Comparison of ENCODE assay signal across 21 cellular contexts in genomic region chr1:109767596-109768334, GRCh38. TPM values are rescaled to one million over a fixed set of nuclear protein-coding genes. Genes with fewer than 3 reads are reported as not detected.
A peak's percentile ranks its signal among the peaks of the same experiment; 100 is the strongest.
DNase-seq lines count a peak whose midpoint lies in the region; ATAC-seq and TF ChIP-seq lines count a peak whose summit lies in the region.
"Had no signal": no experiment of that assay in that cellular context is flagged by ENCODE, and none has a peak within 500 bp of the region (broad histone marks: within the 10 kb centered on the region; RNA-seq: fewer than 3 reads in every experiment).

No MANE protein-coding gene starts in this region.

- DNase-seq in Right ventricle myocardium inferior (ENCODE audit: missing footprints) = peak; percentile 17
- no peak for DNase-seq in right atrium auricular region (ENCODE audit: low spot score)
- peak in 3 of 5 donors; percentile 6 to 21 (median 9) for DNase-seq in heart left ventricle
- peak; percentile 24 to 42 (median 31) for DNase-seq in ovary
- no peak for DNase-seq in RPMI8226
- no peak for DNase-seq in H7
- no peak for DNase-seq in mesenchymal stem cell
- DNase-seq: activated CD8-positive, alpha-beta T cell treated with anti-CD3 and anti-CD28 coated beads for 36 hours; DND-41; NCI-H1048; NCI-H2107; NCI-H748 treated with DMSO at 0.1 percent for 48 hours; stimulated activated naive CD4-positive, alpha-beta T cell treated with Interleukin-2 at 50 U/mL for 16 hours had no signal

- H3K4me1 ChIP-seq in right atrium auricular region = peaks cover 0 to 16% of the 10 kb centered on the region in 2 donors
- peaks cover 0 to 25% (median 5%) of the 10 kb centered on the region in 12 donors for H3K4me1 ChIP-seq in heart left ventricle
- no peaks in the 10 kb centered on the region for H3K4me1 ChIP-seq in ovary (ENCODE audit: insufficient read depth)
- peaks cover 6% of the 10 kb centered on the region for H3K4me1 ChIP-seq in mesenchymal stem cell (ENCODE audit: control insufficient read depth, insufficient read depth, low read depth, low read length)

- no peak overlapping the region for H2BK120ac ChIP-seq in mesenchymal stem cell (ENCODE audit: low read depth, low read length)

- TF ChIP-seq POLR2A in heart left ventricle (IDR thresholded peaks at IDR 0.05) (no peak), ovary (IDR thresholded peaks at IDR 0.05) (no peak)

- H4K91ac ChIP-seq in mesenchymal stem cell (ENCODE audit: low read length) = no peak overlapping the region

- H2BK12ac ChIP-seq in mesenchymal stem cell (ENCODE audit: low read length in 2 of 2) = no peak overlapping the region

- intact Hi-C loops in Right ventricle myocardium inferior (cut with DNase I) = loop anchor here (5.0 kb wide), 1 partner anchor 100 kb away; the partner anchor contains the start of gene GSTM2
- intact Hi-C loops in heart left ventricle (cut with DNase I) = no loop called here
- intact Hi-C loops in ovary (cut with DNase I) = no loop called here

- peak overlapping the region in 1 of 2 experiments; percentile 21 for H3K14ac ChIP-seq in mesenchymal stem cell (ENCODE audit: low read length in 2 of 2)

- H3K23ac ChIP-seq in mesenchymal stem cell (ENCODE audit: low read length in 2 of 2) = no peak overlapping the region

- H3K4me3 ChIP-seq in right atrium auricular region = no peak overlapping the region
- no peak overlapping the region for H3K4me3 ChIP-seq in heart left ventricle
- H3K4me3 ChIP-seq in ovary = no peak overlapping the region
- H3K4me3 ChIP-seq in H7 (ENCODE audit: insufficient read depth, low read depth, low read length) = no peak overlapping the region
- no peak overlapping the region for H3K4me3 ChIP-seq in mesenchymal stem cell (ENCODE audit: insufficient read depth in 1 of 2, low read depth in 1 of 2, low read length in 2 of 2)

- H3K9me3 ChIP-seq in right atrium auricular region = no peaks in the 10 kb centered on the region
- no peaks in the 10 kb centered on the region for H3K9me3 ChIP-seq in heart left ventricle
- H3K9me3 ChIP-seq in ovary = no peaks in the 10 kb centered on the region
- no peaks in the 10 kb centered on the region for H3K9me3 ChIP-seq in mesenchymal stem cell (ENCODE audit: control insufficient read depth, low read length)

- H3K4ac ChIP-seq in mesenchymal stem cell (ENCODE audit: low read depth in 1 of 2, low read length in 2 of 2) = no peak overlapping the region

- H2AFZ ChIP-seq in mesenchymal stem cell (ENCODE audit: low read depth, low read length) = no peak overlapping the region

- H3K27me3 ChIP-seq in right atrium auricular region (no peaks in the 10 kb centered on the region), heart left ventricle (no peaks in the 10 kb centered on the region), ovary (no peaks in the 10 kb centered on the region), H7 (ENCODE audit: control insufficient read depth, insufficient read depth, low read length) (no peaks in the 10 kb centered on the region), mesenchymal stem cell (ENCODE audit: control insufficient read depth in 1 of 2, insufficient read depth in 1 of 2, low read length in 2 of 2) (peaks cover 7 to 13% of the 10 kb centered on the region in 2 experiments)

- no peak overlapping the region for H2BK15ac ChIP-seq in mesenchymal stem cell (ENCODE audit: low read depth, poor library complexity, severe bottlenecking)

- H3K9ac ChIP-seq in mesenchymal stem cell (ENCODE audit: low read length) = no peak overlapping the region

- H4K8ac ChIP-seq in mesenchymal stem cell (ENCODE audit: low read length) = no peak overlapping the region

- peak; percentile 18 for ATAC-seq in Right ventricle myocardium inferior
- ATAC-seq in heart left ventricle = no peak
- ATAC-seq in SK-N-SH treated with all-trans-retinoic acid at 6 μM for 48 hours = no peak
- ATAC-seq: activated CD8-positive, alpha-beta T cell treated with anti-CD3 and anti-CD28 coated beads for 36 hours; activated T-helper 17 cell treated with anti-CD3 and anti-CD28 coated beads, Interleukin-2, amount 50 U/mL, for 72 hours; CD8-positive, alpha-beta T cell; naive thymus-derived CD4-positive, alpha-beta T cell had no signal

- H3K36me3 ChIP-seq in right atrium auricular region (no peaks in the 10 kb centered on the region), heart left ventricle (no peaks in the 10 kb centered on the region), ovary (no peaks in the 10 kb centered on the region), H7 (replicated peaks; ENCODE audit: control insufficient read depth, insufficient read depth, low read length) (no peaks in the 10 kb centered on the region), mesenchymal stem cell (ENCODE audit: control insufficient read depth in 1 of 2, insufficient read depth in 2 of 2, low read depth in 1 of 2, low read length in 2 of 2) (no peaks in the 10 kb centered on the region)

- no peak overlapping the region for H3K18ac ChIP-seq in mesenchymal stem cell (ENCODE audit: low read depth in 1 of 2, low read length in 2 of 2)

- H3K4me2 ChIP-seq in mesenchymal stem cell (ENCODE audit: low read length, poor library complexity, severe bottlenecking) = no peak overlapping the region

- H3K79me1 ChIP-seq in mesenchymal stem cell (replicated peaks; ENCODE audit: low read length, poor library complexity, severe bottlenecking) = no peaks in the 10 kb centered on the region

- no peak overlapping the region for H2AK5ac ChIP-seq in mesenchymal stem cell (ENCODE audit: low read length, severe bottlenecking)

- 88 to 93% (median 91%) methylated on average over 10 of the region's 10 CpGs for WGBS in heart left ventricle, 4 donors
- 89 to 92% (median 91%) methylated on average over 10 of the region's 10 CpGs for WGBS in ovary, 3 donors
- WGBS in mesenchymal stem cell = 95% methylated on average over 10 of the region's 10 CpGs

- TF ChIP-seq CTCF in right atrium auricular region (IDR thresholded peaks at IDR 0.05) = no peak
- no peak for TF ChIP-seq CTCF in heart left ventricle (IDR thresholded peaks at IDR 0.05)
- TF ChIP-seq CTCF in ovary (IDR thresholded peaks at IDR 0.05) = no peak

- H3K27ac ChIP-seq in right atrium auricular region = peak overlapping the region in 1 of 2 donors; percentile 61
- H3K27ac ChIP-seq in heart left ventricle = peak overlapping the region in 8 of 12 donors; percentile 19 to 65 (median 50)
- H3K27ac ChIP-seq in ovary = peak overlapping the region in 1 of 2 donors; percentile 49
- H3K27ac ChIP-seq in mesenchymal stem cell (ENCODE audit: low read length, poor library complexity, severe bottlenecking) = no peak overlapping the region
- H3K27ac ChIP-seq: HL-60 had no signal

- TF ChIP-seq EP300 in ovary (IDR thresholded peaks at IDR 0.05) = no peak

- no peak overlapping the region for H2BK5ac ChIP-seq in mesenchymal stem cell (ENCODE audit: low read depth, low read length, poor library complexity, severe bottlenecking)

TF ChIP-seq in SK-N-SH treated with all-trans-retinoic acid at 6 μM for 48 hours, 23 proteins besides CTCF, POLR2A, EP300 and RAD21 (continues in another document):
- no peak for TF ChIP-seq POU6F1 (CRISPR knock-in tag; IDR thresholded peaks at IDR 0.05; ENCODE audit: borderline replicate concordance, low read depth)

RNA-seq across cellular contexts. Expression of gene EPS8L3, which starts 4.0 kb away (rescaled TPM):
- total RNA-seq in Right ventricle myocardium inferior (not detected), right atrium auricular region (under 1 TPM in 1 of 2 donors, not detected in 1; 0.19 TPM), heart left ventricle (under 1 TPM in 5 of 9 donors, not detected in 4; 0.25 to 0.75 (median 0.29) TPM), ovary (1 to 10 TPM in 1 of 7 donors, under 1 TPM in 5, not detected in 1; 0.23 to 1.9 (median 0.56) TPM)
- polyA plus RNA-seq in heart left ventricle (under 1 TPM in 1 of 2 donors, not detected in 1; 0.30 TPM), ovary (under 1 TPM in 1 of 2 donors, not detected in 1; 0.05 TPM)
- total RNA-seq in H7 (2014; rRNA removed; shearing (Covaris generic)) = not detected in 2 replicates
- polyA plus RNA-seq in mesenchymal stem cell (2013, experiment 1 of 2) = not detected
- polyA plus RNA-seq in mesenchymal stem cell (2013, experiment 2 of 2) = not detected
- total RNA-seq: activated CD8-positive, alpha-beta T cell treated with anti-CD3 and anti-CD28 coated beads for 36 hours; activated T-helper 17 cell treated with anti-CD3 and anti-CD28 coated beads, Interleukin-2, amount 50 U/mL, for 72 hours; CD8-positive, alpha-beta T cell; epithelial cell of proximal tubule; frontal cortex; lower leg skin; naive thymus-derived CD4-positive, alpha-beta T cell had no signal
- polyA plus RNA-seq: naive thymus-derived CD4-positive, alpha-beta T cell had no signal

RNA-seq across cellular contexts. Expression of gene GSTM3, which starts 26.9 kb away (rescaled TPM):
- 121 TPM for total RNA-seq in Right ventricle myocardium inferior
- total RNA-seq in right atrium auricular region = 100 to 1,000 TPM; 121 to 197 TPM
- 100 to 1,000 TPM in 4 of 9 donors, 10 to 100 TPM in 5; 52.3 to 237 (median 91.5) TPM for total RNA-seq in heart left ventricle
- polyA plus RNA-seq in heart left ventricle = 100 to 1,000 TPM in 1 of 2 donors, 10 to 100 TPM in 1; 53.1 to 224 TPM
- 100 to 1,000 TPM in 5 of 7 donors, 10 to 100 TPM in 2; 75.8 to 278 (median 135) TPM for total RNA-seq in ovary
- polyA plus RNA-seq in ovary = 100 to 1,000 TPM; 229 to 234 TPM
- total RNA-seq in H7 (2014; rRNA removed; shearing (Covaris generic)) = 24.7 and 27.3 TPM in 2 replicates
- 203 TPM for polyA plus RNA-seq in mesenchymal stem cell (2013, experiment 1 of 2)
- 207 TPM for polyA plus RNA-seq in mesenchymal stem cell (2013, experiment 2 of 2)

RNA-seq across cellular contexts. Expression of gene GSTM5, which starts 55.7 kb away (rescaled TPM):
- total RNA-seq in Right ventricle myocardium inferior = 2.8 TPM
- 1 to 10 TPM; 2.8 to 3.6 TPM for total RNA-seq in right atrium auricular region
- 1 to 10 TPM in 7 of 9 donors, under 1 TPM in 1, not detected in 1; 0.58 to 9.0 (median 2.2) TPM for total RNA-seq in heart left ventricle
- 1 to 10 TPM in 1 of 2 donors, under 1 TPM in 1; 0.49 to 1.4 TPM for polyA plus RNA-seq in heart left ventricle
- total RNA-seq in ovary = 100 to 1,000 TPM in 3 of 7 donors, 10 to 100 TPM in 4; 18.8 to 183 (median 95.8) TPM
- polyA plus RNA-seq in ovary = 100 to 1,000 TPM; 101 to 259 TPM
- not detected in 2 replicates for total RNA-seq in H7 (2014; rRNA removed; shearing (Covaris generic))
- polyA plus RNA-seq in mesenchymal stem cell (2013, experiment 1 of 2) = not detected
- not detected for polyA plus RNA-seq in mesenchymal stem cell (2013, experiment 2 of 2)
- total RNA-seq: activated T-helper 17 cell treated with anti-CD3 and anti-CD28 coated beads, Interleukin-2, amount 50 U/mL, for 72 hours; epithelial cell of proximal tubule had no signal
- polyA plus RNA-seq: naive thymus-derived CD4-positive, alpha-beta T cell had no signal

Comparison
In these comparisons a context has a peak if more than half of its experiments do, and no peak if none do; other contexts are left out.
1. DNase-seq: peak in Right ventricle myocardium inferior (single experiment), heart left ventricle (3 of 5) and ovary (5 of 5); none in right atrium auricular region (single experiment), RPMI8226 (single experiment), H7 (single experiment) and mesenchymal stem cell (single experiment).